ENCODE assay signal across 26 cellular contexts in genomic region chr7:26001662-26002244, GRCh38.
"Had no signal": no experiment of that assay in that cellular context is flagged by ENCODE, and none has a peak within 500 bp of the region (broad histone marks: within the 10 kb centered on the region; RNA-seq: fewer than 3 reads in every experiment).

No MANE protein-coding gene starts in this region.

- H3K27me3 ChIP-seq: brain microvascular endothelial cell, sigmoid colon, testis, vagina had no signal

- H3K9me3 Mint-ChIP-seq: activated naive CD4-positive, alpha-beta T cell treated with anti-CD3 and anti-CD28 coated beads, Interleukin-2, amount 50 U/mL, for 24 hours; activated T-helper 1 cell treated with anti-CD3 and anti-CD28 coated beads, Interleukin-12 subunit alpha, Interleukin-12 subunit beta, Interleukin-2, Interleukin-4 antibody, amounts not matched to agents 30 ng/mL and 10 ng/mL and 1 ng/mL, durations not matched to agents 14 hours and 24 hours and 36 hours; dendritic cell treated with granulocyte-macrophage colony-stimulating factor and Interleukin-4, amounts not matched to agents 40 ng/mL and 50 ng/mL, for 4 days; nephron; stimulated activated naive B cell treated with anti-CD40 and anti-IgM and Interleukin-4, amounts not matched to agents 10 μg/mL and 1 μg/mL and 100 μg/mL, for 72 hours had no signal

- H3K9me3 ChIP-seq: sigmoid colon, testis, vagina had no signal

- H3K36me3 Mint-ChIP-seq: activated naive CD4-positive, alpha-beta T cell treated with anti-CD3 and anti-CD28 coated beads, Interleukin-2, amount 50 U/mL, for 24 hours; stimulated activated naive B cell treated with anti-CD40 and anti-IgM and Interleukin-4, amounts not matched to agents 10 μg/mL and 1 μg/mL and 100 μg/mL, for 72 hours had no signal

- ATAC-seq: activated CD8-positive, alpha-beta T cell treated with anti-CD3 and anti-CD28 coated beads, Interleukin-2, amount 10 ng/mL, durations not matched to agents 7 days and 5 days; foreskin keratinocyte; left ventricle myocardium superior; stimulated activated naive B cell treated with anti-CD40 and anti-IgM and Interleukin-4, amounts not matched to agents 10 μg/mL and 1 μg/mL and 100 μg/mL, for 72 hours had no signal

- FAIRE-seq: TTC549 had no signal

- H3K4me3 ChIP-seq: sigmoid colon, testis, vagina had no signal

- H3K27ac Mint-ChIP-seq: activated CD8-positive, alpha-beta T cell treated with anti-CD3 and anti-CD28 coated beads, Interleukin-2, amount 10 ng/mL, durations not matched to agents 7 days and 5 days; activated naive CD4-positive, alpha-beta T cell treated with anti-CD3 and anti-CD28 coated beads, Interleukin-2, amount 50 U/mL, for 24 hours; activated T-helper 1 cell treated with anti-CD3 and anti-CD28 coated beads, Interleukin-12 subunit alpha, Interleukin-12 subunit beta, Interleukin-2, Interleukin-4 antibody, amounts not matched to agents 30 ng/mL and 10 ng/mL and 1 ng/mL, durations not matched to agents 14 hours and 24 hours and 36 hours; dendritic cell treated with granulocyte-macrophage colony-stimulating factor and Interleukin-4, amounts not matched to agents 40 ng/mL and 50 ng/mL, for 4 days; nephron; stimulated activated naive B cell treated with anti-CD40 and anti-IgM and Interleukin-4, amounts not matched to agents 10 μg/mL and 1 μg/mL and 100 μg/mL, for 72 hours had no signal

- H3K4me3 Mint-ChIP-seq: activated CD8-positive, alpha-beta T cell treated with anti-CD3 and anti-CD28 coated beads, Interleukin-2, amount 10 ng/mL, durations not matched to agents 7 days and 5 days; activated naive CD4-positive, alpha-beta T cell treated with anti-CD3 and anti-CD28 coated beads, Interleukin-2, amount 50 U/mL, for 24 hours; activated T-helper 1 cell treated with anti-CD3 and anti-CD28 coated beads, Interleukin-12 subunit alpha, Interleukin-12 subunit beta, Interleukin-2, Interleukin-4 antibody, amounts not matched to agents 30 ng/mL and 10 ng/mL and 1 ng/mL, durations not matched to agents 14 hours and 24 hours and 36 hours; dendritic cell treated with granulocyte-macrophage colony-stimulating factor and Interleukin-4, amounts not matched to agents 40 ng/mL and 50 ng/mL, for 4 days; nephron; stimulated activated naive B cell treated with anti-CD40 and anti-IgM and Interleukin-4, amounts not matched to agents 10 μg/mL and 1 μg/mL and 100 μg/mL, for 72 hours had no signal

- H3K4me1 ChIP-seq: foreskin keratinocyte, testis, vagina had no signal

- DNase-seq: activated CD4-positive, alpha-beta T cell treated with anti-CD3 and anti-CD28 coated beads for 1 hour; activated CD4-positive, alpha-beta T cell treated with anti-CD3 and anti-CD28 coated beads, Interleukin-2, amount 50 U/mL, for 1 hour; activated CD8-positive, alpha-beta T cell treated with anti-CD3 and anti-CD28 coated beads, Interleukin-2, amount 10 ng/mL, durations not matched to agents 7 days and 5 days; activated gamma-delta T cell; aorta; brain microvascular endothelial cell; caudate nucleus; effector CD8-positive, alpha-beta T cell; foreskin keratinocyte; hippocampal formation; kidney glomerular epithelial cell; left ventricle myocardium superior; mammary epithelial cell; midbrain; sigmoid colon; stimulated activated CD4-positive, alpha-beta T cell treated with anti-CD3 and anti-CD28 coated beads, Interleukin-2, amount 100 ng/mL, for 48 hours; stimulated activated CD8-positive, alpha-beta memory T cell treated with anti-CD3 and anti-CD28 coated beads, Interleukin-4, amount 100 ng/mL, for 48 hours; stimulated activated naive B cell treated with anti-CD40 and anti-IgM and Interleukin-4, amounts not matched to agents 10 μg/mL and 1 μg/mL and 100 μg/mL, for 72 hours; testis; trophoblast cell had no signal

- H3K36me3 ChIP-seq: brain microvascular endothelial cell, sigmoid colon, vagina had no signal

- H3K27ac ChIP-seq: brain microvascular endothelial cell, foreskin keratinocyte, sigmoid colon, testis, vagina had no signal

- H3K4me1 Mint-ChIP-seq: activated naive CD4-positive, alpha-beta T cell treated with anti-CD3 and anti-CD28 coated beads, Interleukin-2, amount 50 U/mL, for 24 hours; stimulated activated naive B cell treated with anti-CD40 and anti-IgM and Interleukin-4, amounts not matched to agents 10 μg/mL and 1 μg/mL and 100 μg/mL, for 72 hours had no signal
